8 cellular contexts compared by ENCODE assay signal in genomic region chrX:40158036-40158706, GRCh38.
DNase-seq lines count a peak whose midpoint lies in the region; ATAC-seq and TF ChIP-seq lines count a peak whose summit lies in the region.

No MANE protein-coding gene starts in this region.

- no peaks in the 10 kb centered on the region for H3K4me1 Mint-ChIP-seq in Caco-2 (ENCODE audit: low read depth, unreplicated experiment)
- peaks cover 19% of the 10 kb centered on the region for H3K4me1 Mint-ChIP-seq in activated naive CD4-positive, alpha-beta T cell treated with anti-CD3 and anti-CD28 coated beads, Interleukin-2, amount 50 U/mL, for 24 hours

- no peaks in the 10 kb centered on the region for H3K27me3 Mint-ChIP-seq in Caco-2 (ENCODE audit: insufficient read depth, unreplicated experiment)
- no peaks in the 10 kb centered on the region for H3K27me3 Mint-ChIP-seq in activated naive CD4-positive, alpha-beta T cell treated with anti-CD3 and anti-CD28 coated beads, Interleukin-2, amount 50 U/mL, for 24 hours

- no peak overlapping the region for H3K9ac ChIP-seq in rectal smooth muscle tissue (ENCODE audit: low read length)

- H3K4me3 ChIP-seq in Caco-2 (ENCODE audit: low read depth, low read length) (peak overlapping the region; percentile 52), rectal smooth muscle tissue (ENCODE audit: low read length) (peak overlapping the region; percentile 64)

- CTCF ChIA-PET in Caco-2 (lab: Charles Lee): no interaction called here

- ATAC-seq in HG02759 (IDR thresholded peaks at IDR 0.05; ENCODE audit: unreplicated experiment) (peak; percentile 39), left ventricle myocardium superior (peak; percentile 55), HG03378 (IDR thresholded peaks at IDR 0.05; ENCODE audit: unreplicated experiment) (no peak), GM18870 (IDR thresholded peaks at IDR 0.05; ENCODE audit: unreplicated experiment) (no peak), HG02642 (IDR thresholded peaks at IDR 0.05; ENCODE audit: poor library complexity, unreplicated experiment) (no peak)

- H3K4me3 Mint-ChIP-seq in Caco-2 (ENCODE audit: unreplicated experiment): peak overlapping the region; percentile 67
- H3K4me3 Mint-ChIP-seq in activated naive CD4-positive, alpha-beta T cell treated with anti-CD3 and anti-CD28 coated beads, Interleukin-2, amount 50 U/mL, for 24 hours: peak overlapping the region; percentile 72

- DNase-seq in Caco-2: peak; percentile 55 to 66
- DNase-seq in left ventricle myocardium superior: peak; percentile 63

- peaks cover 11% of the 10 kb centered on the region for H3K36me3 Mint-ChIP-seq in Caco-2 (ENCODE audit: insufficient read depth, unreplicated experiment)
- H3K36me3 Mint-ChIP-seq in activated naive CD4-positive, alpha-beta T cell treated with anti-CD3 and anti-CD28 coated beads, Interleukin-2, amount 50 U/mL, for 24 hours: no peaks in the 10 kb centered on the region

- TF ChIP-seq CTCF in Caco-2 (IDR thresholded peaks at IDR 0.05; ENCODE audit: insufficient read depth in 1 of 2, low read depth in 1 of 2, low read length in 1 of 2, severe bottlenecking in 1 of 2, unreplicated experiment in 1 of 2): no peak

- POLR2A ChIA-PET in Caco-2 (lab: Charles Lee): no interaction called here

- H3K27ac ChIP-seq in rectal smooth muscle tissue (ENCODE audit: low read depth, low read length): peak overlapping the region; percentile 66

- no peaks in the 10 kb centered on the region for H3K9me3 ChIP-seq in Caco-2

- H3K4me1 ChIP-seq in Caco-2 (0 out of 2 replicates have a peak, but pooled peaks cover 7% of the 10 kb centered on the region), rectal smooth muscle tissue (ENCODE audit: control insufficient read depth, insufficient read depth, low read length) (peaks cover 4% of the 10 kb centered on the region)

- H3K27me3 ChIP-seq in Caco-2 (replicated peaks; ENCODE audit: control insufficient read depth, insufficient read depth, low read length) (no peaks in the 10 kb centered on the region), rectal smooth muscle tissue (ENCODE audit: control insufficient read depth, insufficient read depth, low read length) (peaks cover 8% of the 10 kb centered on the region)

- BruUV-seq in Caco-2 (replicated peaks; lab: Mats Ljungman, UMichigan): no TSS peak

- no peaks in the 10 kb centered on the region for H3K36me3 ChIP-seq in Caco-2 (ENCODE audit: control insufficient read depth, insufficient read depth, low read length)
- no peaks in the 10 kb centered on the region for H3K36me3 ChIP-seq in rectal smooth muscle tissue (ENCODE audit: control insufficient read depth, insufficient read depth, low read length)

- intact Hi-C loops in Caco-2 (cut with micrococcal nuclease; ENCODE audit: unreplicated experiment): loop anchor here (5.0 kb wide), 1 partner anchor 314 kb away; no protein-coding TSS in a partner anchor
- intact Hi-C loops in left ventricle myocardium superior (cut with micrococcal nuclease): no loop called here

- H3K27ac Mint-ChIP-seq in Caco-2 (ENCODE audit: unreplicated experiment): no peak overlapping the region
- no peak overlapping the region for H3K27ac Mint-ChIP-seq in activated naive CD4-positive, alpha-beta T cell treated with anti-CD3 and anti-CD28 coated beads, Interleukin-2, amount 50 U/mL, for 24 hours

- H3K9me3 Mint-ChIP-seq in Caco-2 (ENCODE audit: unreplicated experiment): no peaks in the 10 kb centered on the region
- no peaks in the 10 kb centered on the region for H3K9me3 Mint-ChIP-seq in activated naive CD4-positive, alpha-beta T cell treated with anti-CD3 and anti-CD28 coated beads, Interleukin-2, amount 50 U/mL, for 24 hours

Comparison
In these comparisons a context has a peak if more than half of its experiments do, and no peak if none do; other contexts are left out.
1. ATAC-seq: peak in HG02759 (single experiment) and left ventricle myocardium superior (single experiment); none in HG03378 (single experiment), GM18870 (single experiment) and HG02642 (single experiment).